ENCODE assay signal across 11 cellular contexts in the genomic region with DNA sequence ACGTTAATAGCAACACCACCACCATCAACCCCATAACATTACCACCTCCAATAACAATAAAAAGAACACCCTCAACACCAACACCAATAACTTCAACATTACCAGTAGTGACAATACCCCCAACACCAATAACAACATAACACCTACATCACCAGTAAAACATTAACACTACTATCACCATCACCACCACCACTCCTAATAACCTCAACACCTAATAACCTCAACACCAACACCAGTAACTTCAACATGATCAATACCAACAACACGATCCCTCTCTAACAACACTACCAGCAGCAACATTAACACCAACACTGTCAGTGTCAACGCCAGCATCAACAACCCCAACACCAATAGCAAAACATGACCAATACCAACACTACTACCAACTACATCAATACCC. TPM values are rescaled to one million over a fixed set of nuclear protein-coding genes. Genes with fewer than 3 reads are reported as not detected.
"Had no signal": no experiment of that assay in that cellular context is flagged by ENCODE, and none has a peak within 500 bp of the region (broad histone marks: within the 10 kb centered on the region; RNA-seq: fewer than 3 reads in every experiment).

No MANE protein-coding gene starts in this region.

- H3K9me3 ChIP-seq: HAP-1 had no signal

- H3K4me3 Mint-ChIP-seq: GM23338 had no signal

- H3K27ac Mint-ChIP-seq: GM23338 had no signal

- H3K9me3 Mint-ChIP-seq: GM23338 had no signal

- ATAC-seq: GM23338, HCT116 had no signal

- H3K27ac ChIP-seq: HL-60, KMS-11 had no signal

- H3K4me3 ChIP-seq: GM23338, HAP-1 had no signal

- DNase-seq: H7, IMR-90, Karpas-422, KBM-7 had no signal

- H3K4me1 ChIP-seq: HAP-1 had no signal

- H3K36me3 ChIP-seq: HAP-1 had no signal

RNA-seq across cellular contexts. Expression of gene TAS1R2, which starts 57.2 kb away (rescaled TPM):
- total RNA-seq: GM23338, H4, HT1080, IMR-90 had no signal
